1 cellular context compared by ENCODE assay signal in the genomic region with DNA sequence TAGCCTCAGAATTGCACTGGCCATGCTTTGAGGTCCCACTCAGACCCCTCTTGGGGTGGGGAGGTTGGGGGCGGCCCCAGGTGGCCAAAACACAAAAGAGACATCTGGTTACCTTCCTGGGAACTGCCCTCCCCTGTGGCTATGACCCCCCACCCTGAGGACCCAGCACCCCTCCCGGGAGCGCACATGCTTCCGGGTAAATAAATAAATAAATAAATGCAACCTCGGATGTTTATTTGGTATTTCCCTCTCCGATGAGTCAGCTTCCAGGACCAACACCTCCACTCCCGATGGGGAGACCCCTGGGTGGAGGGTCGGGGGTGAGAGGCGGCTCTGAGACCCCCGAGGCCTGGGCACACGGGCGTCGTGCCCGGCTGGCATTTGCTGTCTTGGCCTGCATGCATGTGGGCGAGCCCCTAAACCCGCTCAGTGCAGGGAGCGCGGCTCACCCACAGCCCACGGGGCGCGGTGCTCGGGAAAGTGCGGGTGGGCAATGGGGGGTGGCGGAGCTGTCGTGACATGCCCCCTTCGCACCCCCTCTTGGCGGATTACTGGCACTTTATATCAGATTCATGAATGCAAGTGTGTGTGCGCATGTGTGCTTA.
TF ChIP-seq lines count a peak whose summit lies in the region.

No MANE protein-coding gene starts in this region.

TF ChIP-seq in endothelial cell of umbilical vein, 7 proteins besides CTCF, POLR2A, EP300 and RAD21 (continued from another document):
- TF ChIP-seq, protein P1, sequence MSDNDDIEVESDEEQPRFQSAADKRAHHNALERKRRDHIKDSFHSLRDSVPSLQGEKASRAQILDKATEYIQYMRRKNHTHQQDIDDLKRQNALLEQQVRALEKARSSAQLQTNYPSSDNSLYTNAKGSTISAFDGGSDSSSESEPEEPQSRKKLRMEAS (IDR thresholded peaks at IDR 0.05; ENCODE audit: insufficient read depth, insufficient read length): no peak
- no peak for TF ChIP-seq MYC (IDR thresholded peaks at IDR 0.05; ENCODE audit: low read depth, low read length)
- TF ChIP-seq JUN (IDR thresholded peaks at IDR 0.05; ENCODE audit: borderline replicate concordance, insufficient read depth, insufficient read length, low read depth): no peak
